In genomic region chr12:116818948-116819832, GRCh38 we compare ENCODE assay signal across 8 cellular contexts.
DNase-seq lines count a peak whose midpoint lies in the region; ATAC-seq and TF ChIP-seq lines count a peak whose summit lies in the region.

No MANE protein-coding gene starts in this region.

- DNase-seq in DMS79 (lab: John Stamatoyannopoulos, UW) (peak; percentile 86), KG1 (lab: John Stamatoyannopoulos, UW) (peak; percentile 63), fibroblast of gingiva (ENCODE audit: low read depth) (peak; percentile 94)
- DNase-seq in activated T-helper 1 cell treated with anti-CD3 and anti-CD28 coated beads, Interleukin-12 subunit alpha, Interleukin-12 subunit beta, Interleukin-2, Interleukin-4 antibody, amounts not matched to agents 30 ng/mL and 10 ng/mL and 1 ng/mL, durations not matched to agents 14 hours and 24 hours and 36 hours (ENCODE audit: low spot score) = peak; percentile 85
- peak; percentile 86 to 94 (median 91) for DNase-seq in naive thymus-derived CD4-positive, alpha-beta T cell

- H3K27me3 Mint-ChIP-seq in activated T-helper 1 cell treated with anti-CD3 and anti-CD28 coated beads, Interleukin-12 subunit alpha, Interleukin-12 subunit beta, Interleukin-2, Interleukin-4 antibody, amounts not matched to agents 30 ng/mL and 10 ng/mL and 1 ng/mL, durations not matched to agents 14 hours and 24 hours and 36 hours (ENCODE audit: insufficient read depth) = peaks cover 9% of the 10 kb centered on the region
- no peaks in the 10 kb centered on the region for H3K27me3 Mint-ChIP-seq in naive thymus-derived CD4-positive, alpha-beta T cell
- no peaks in the 10 kb centered on the region for H3K27me3 Mint-ChIP-seq in stimulated activated memory B cell treated with anti-CD40 and anti-IgM and Interleukin-4, amounts not matched to agents 10 μg/mL and 1 μg/mL and 100 μg/mL, for 72 hours

- POLR2A ChIA-PET in naive thymus-derived CD4-positive, alpha-beta T cell (lab: Charles Lee) = no interaction called here

- peaks cover 7 to 11% of the 10 kb centered on the region in 2 donors for H3K4me1 ChIP-seq in naive thymus-derived CD4-positive, alpha-beta T cell (ENCODE audit: control insufficient read depth in 2 of 2, insufficient read depth in 2 of 2, low read length in 2 of 2)

- H3K4me1 Mint-ChIP-seq in activated T-helper 1 cell treated with anti-CD3 and anti-CD28 coated beads, Interleukin-12 subunit alpha, Interleukin-12 subunit beta, Interleukin-2, Interleukin-4 antibody, amounts not matched to agents 30 ng/mL and 10 ng/mL and 1 ng/mL, durations not matched to agents 14 hours and 24 hours and 36 hours (ENCODE audit: low read depth) = peaks cover 21% of the 10 kb centered on the region
- H3K4me1 Mint-ChIP-seq in naive thymus-derived CD4-positive, alpha-beta T cell = peaks cover 12 to 31% (median 24%) of the 10 kb centered on the region in 7 donors
- H3K4me1 Mint-ChIP-seq in stimulated activated memory B cell treated with anti-CD40 and anti-IgM and Interleukin-4, amounts not matched to agents 10 μg/mL and 1 μg/mL and 100 μg/mL, for 72 hours = peaks cover 42% of the 10 kb centered on the region

- H3K9me3 ChIP-seq in naive thymus-derived CD4-positive, alpha-beta T cell (ENCODE audit: control insufficient read depth in 2 of 3, low read length in 3 of 3) = no peaks in the 10 kb centered on the region

- peak overlapping the region; percentile 99 for H3K4me3 ChIP-seq in naive thymus-derived CD4-positive, alpha-beta T cell (ENCODE audit: low read length)

- peak overlapping the region; percentile 94 for H3K4me3 Mint-ChIP-seq in activated T-helper 1 cell treated with anti-CD3 and anti-CD28 coated beads, Interleukin-12 subunit alpha, Interleukin-12 subunit beta, Interleukin-2, Interleukin-4 antibody, amounts not matched to agents 30 ng/mL and 10 ng/mL and 1 ng/mL, durations not matched to agents 14 hours and 24 hours and 36 hours
- H3K4me3 Mint-ChIP-seq in naive thymus-derived CD4-positive, alpha-beta T cell = peak overlapping the region; percentile 78 to 99 (median 94)
- peak overlapping the region; percentile 96 for H3K4me3 Mint-ChIP-seq in stimulated activated memory B cell treated with anti-CD40 and anti-IgM and Interleukin-4, amounts not matched to agents 10 μg/mL and 1 μg/mL and 100 μg/mL, for 72 hours

- no peaks in the 10 kb centered on the region for H3K36me3 Mint-ChIP-seq in activated T-helper 1 cell treated with anti-CD3 and anti-CD28 coated beads, Interleukin-12 subunit alpha, Interleukin-12 subunit beta, Interleukin-2, Interleukin-4 antibody, amounts not matched to agents 30 ng/mL and 10 ng/mL and 1 ng/mL, durations not matched to agents 14 hours and 24 hours and 36 hours (ENCODE audit: low read depth)
- H3K36me3 Mint-ChIP-seq in naive thymus-derived CD4-positive, alpha-beta T cell = no peaks in the 10 kb centered on the region
- H3K36me3 Mint-ChIP-seq in stimulated activated memory B cell treated with anti-CD40 and anti-IgM and Interleukin-4, amounts not matched to agents 10 μg/mL and 1 μg/mL and 100 μg/mL, for 72 hours = no peaks in the 10 kb centered on the region

- peak; percentile 85 for ATAC-seq in GM21723 (IDR thresholded peaks at IDR 0.05; ENCODE audit: unreplicated experiment)
- ATAC-seq in naive thymus-derived CD4-positive, alpha-beta T cell = peak; percentile 90
- ATAC-seq in stimulated activated memory B cell treated with anti-CD40 and anti-IgM and Interleukin-4, amounts not matched to agents 10 μg/mL and 1 μg/mL and 100 μg/mL, for 72 hours = peak; percentile 91

- H3K9me3 Mint-ChIP-seq in activated T-helper 1 cell treated with anti-CD3 and anti-CD28 coated beads, Interleukin-12 subunit alpha, Interleukin-12 subunit beta, Interleukin-2, Interleukin-4 antibody, amounts not matched to agents 30 ng/mL and 10 ng/mL and 1 ng/mL, durations not matched to agents 14 hours and 24 hours and 36 hours = no peaks in the 10 kb centered on the region
- H3K9me3 Mint-ChIP-seq in naive thymus-derived CD4-positive, alpha-beta T cell = peaks cover 0 to 4% (median 0%) of the 10 kb centered on the region in 11 donors
- H3K9me3 Mint-ChIP-seq in stimulated activated memory B cell treated with anti-CD40 and anti-IgM and Interleukin-4, amounts not matched to agents 10 μg/mL and 1 μg/mL and 100 μg/mL, for 72 hours = no peaks in the 10 kb centered on the region

- intact Hi-C loops in activated T-helper 1 cell treated with anti-CD3 and anti-CD28 coated beads, Interleukin-12 subunit alpha, Interleukin-12 subunit beta, Interleukin-2, Interleukin-4 antibody, amounts not matched to agents 30 ng/mL and 10 ng/mL and 1 ng/mL, durations not matched to agents 14 hours and 24 hours and 36 hours (cut with micrococcal nuclease) = loop anchor here (1.0 to 10.0 kb wide), 6 partner anchors 81 to 542 kb away; partner anchors contain the start of genes FBXO21, MAP1LC3B2, MED13L and RNFT2
- intact Hi-C loops in naive thymus-derived CD4-positive, alpha-beta T cell (cut with micrococcal nuclease) = loop anchor here (1.0 to 10.0 kb wide), 11 partner anchors 81 to 1558 kb away; partner anchors contain the start of genes FBXO21 (in 2 of the 2), FBXW8 (in 2 of the 2), RNFT2 (in 2 of the 2) and SPRING1 (in 2 of the 2)

- peak overlapping the region; percentile 97 for H3K27ac ChIP-seq in naive thymus-derived CD4-positive, alpha-beta T cell (ENCODE audit: low read depth, low read length)

- peak overlapping the region; percentile 98 for H3K27ac Mint-ChIP-seq in activated T-helper 1 cell treated with anti-CD3 and anti-CD28 coated beads, Interleukin-12 subunit alpha, Interleukin-12 subunit beta, Interleukin-2, Interleukin-4 antibody, amounts not matched to agents 30 ng/mL and 10 ng/mL and 1 ng/mL, durations not matched to agents 14 hours and 24 hours and 36 hours
- H3K27ac Mint-ChIP-seq in naive thymus-derived CD4-positive, alpha-beta T cell = peak overlapping the region; percentile 87 to 99 (median 96)
- H3K27ac Mint-ChIP-seq in stimulated activated memory B cell treated with anti-CD40 and anti-IgM and Interleukin-4, amounts not matched to agents 10 μg/mL and 1 μg/mL and 100 μg/mL, for 72 hours = peak overlapping the region; percentile 95

- H3K36me3 ChIP-seq in naive thymus-derived CD4-positive, alpha-beta T cell (ENCODE audit: control insufficient read depth in 2 of 3, insufficient read depth in 3 of 3, low read length in 3 of 3) = peaks cover 0 to 3% (median 0%) of the 10 kb centered on the region in 3 experiments

- CTCF ChIA-PET in naive thymus-derived CD4-positive, alpha-beta T cell (lab: Charles Lee) = no interaction called here

- H3K27me3 ChIP-seq in naive thymus-derived CD4-positive, alpha-beta T cell (ENCODE audit: control insufficient read depth in 2 of 2, insufficient read depth in 2 of 2, low read length in 2 of 2) = no peaks in the 10 kb centered on the region

TF ChIP-seq in PFSK-1, 5 proteins besides CTCF, POLR2A, EP300 and RAD21:
- TF ChIP-seq TAF1 (IDR thresholded peaks at IDR 0.05; ENCODE audit: borderline replicate concordance, insufficient read depth, low read length) (peak; percentile 63; the same call in 1 of the 2 replicates), FOXP2 (optimal IDR thresholded peaks at IDR 0.05; ENCODE audit: borderline replicate concordance, extremely low read depth, extremely low read length, insufficient read depth) (peak; percentile 40), SIN3A (IDR thresholded peaks at IDR 0.05; ENCODE audit: borderline replicate concordance, insufficient read depth, low read length) (peak; percentile 46; the same call in 1 of the 2 replicates), REST (IDR thresholded peaks at IDR 0.05; ENCODE audit: insufficient read depth in 1 of 2, low read depth in 2 of 2, low read length in 2 of 2) (peak in 1 of 2 experiments; percentile 32; a peak in 1 of 4 replicates), POLR2AphosphoS5 (IDR thresholded peaks at IDR 0.05; ENCODE audit: low read depth, low read length) (peak; percentile 62; the same call in 1 of the 2 replicates)

Comparison
In these comparisons a context has a peak if more than half of its experiments do, and no peak if none do; other contexts are left out.
1. Peak in every context shown above with its lines: DNase-seq, ATAC-seq, H3K4me3 ChIP-seq and H3K27ac ChIP-seq.